In the genomic region with DNA sequence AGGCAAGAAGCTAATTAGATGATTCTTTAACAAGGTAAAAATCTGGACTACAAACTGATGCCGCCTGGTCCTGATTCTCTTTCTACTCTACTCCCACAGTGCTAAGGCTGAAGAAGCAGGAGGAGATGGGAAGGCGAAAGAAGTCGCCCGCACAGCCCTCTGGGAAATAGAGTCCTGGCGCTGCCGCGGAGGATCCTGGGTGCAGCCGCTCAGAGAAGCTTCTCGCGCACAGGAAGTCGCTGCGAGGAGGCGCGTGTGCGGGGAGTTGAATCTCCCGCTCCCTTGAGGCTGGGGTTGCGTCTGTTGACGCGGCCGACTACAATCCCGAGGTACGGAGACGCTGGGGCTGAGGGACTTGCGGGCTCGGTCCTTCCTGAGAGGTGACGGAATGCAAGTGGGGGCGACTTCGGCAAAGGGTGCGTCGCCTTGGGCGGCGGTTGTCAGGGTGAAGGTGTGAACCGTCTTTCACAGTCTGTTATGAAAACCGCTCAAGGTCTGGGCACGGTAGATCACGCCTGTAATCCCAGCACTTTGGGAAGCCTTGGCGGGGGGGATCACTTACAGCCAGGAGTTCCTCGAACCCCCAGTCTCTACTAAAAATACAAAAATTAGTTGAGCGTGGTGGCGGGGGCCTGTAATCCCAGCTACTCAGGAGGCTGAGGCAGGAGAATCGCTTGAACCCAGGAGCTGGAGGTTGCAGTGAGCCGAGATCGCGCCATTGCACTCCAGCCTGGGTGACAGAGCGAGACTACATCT, we compare ENCODE assay signal across 8 cellular contexts. TPM values are rescaled to one million over a fixed set of nuclear protein-coding genes. Genes with fewer than 3 reads are reported as not detected.
DNase-seq lines count a peak whose midpoint lies in the region; ATAC-seq and TF ChIP-seq lines count a peak whose summit lies in the region.

A gene (plus strand): TSS at position 212 of the 756 bp plus-strand sequence. CDS start 5,078 bp downstream, outside the sequence.

- H2BK5ac ChIP-seq in mesendoderm (ENCODE audit: low read length) = peak within 1 kb of the TSS; percentile 59

- H3K56ac ChIP-seq in mesendoderm (ENCODE audit: low read length) = peak within 1 kb of the TSS; percentile 98

- CTCF ChIA-PET in BJ (lab: Yijun Ruan, JAX) = no interaction called here
- CTCF ChIA-PET in activated CD4-positive, alpha-beta memory T cell treated with anti-CD3 and anti-CD28 coated beads, Interleukin-2, amount 10 ng/mL, durations not matched to agents 7 days and 5 days (lab: Charles Lee) = interaction anchor here (0.6 kb wide), 1 partner anchor 98 kb away, joined by 3 read pairs; no protein-coding TSS in a partner anchor

- H3K79me1 ChIP-seq in mesendoderm (ENCODE audit: low read length) = peaks cover 26% of the 10 kb centered on the region

- WGBS in mesendoderm (ENCODE audit: extremely low coverage, insufficient coverage, low lambda C conversion rate) = no CpG with 5 or more reads among the region's 45 CpGs

- H3K4me3 ChIP-seq in BJ (ENCODE audit: low read depth, low read length) = peak within 1 kb of the TSS; percentile 93
- H3K4me3 ChIP-seq in mesendoderm (ENCODE audit: low read length) = peak within 1 kb of the TSS; percentile 99

- H3K4me3 Mint-ChIP-seq in activated CD4-positive, alpha-beta memory T cell treated with anti-CD3 and anti-CD28 coated beads, Interleukin-2, amount 10 ng/mL, durations not matched to agents 7 days and 5 days = peak within 1 kb of the TSS; percentile 85

- TF ChIP-seq POLR2A in GM19099 (IDR thresholded peaks at IDR 0.05; ENCODE audit: extremely low read depth, insufficient read length, low read depth) = peak; percentile 74

- no peak for TF ChIP-seq CTCF in BJ (IDR thresholded peaks at IDR 0.05; ENCODE audit: insufficient read depth, low read depth, low read length)

- H2AK5ac ChIP-seq in mesendoderm (ENCODE audit: low read length) = no peak within 1 kb of the TSS

- H3K27me3 ChIP-seq in BJ (ENCODE audit: control insufficient read depth, insufficient read depth, low read length) (no peaks in the 10 kb centered on the region), mesendoderm (ENCODE audit: insufficient read depth, low read length, poor library complexity) (no peaks in the 10 kb centered on the region)

- no peak within 1 kb of the TSS for H2BK15ac ChIP-seq in mesendoderm (replicated peaks; ENCODE audit: low read depth)

- peaks cover 20% of the 10 kb centered on the region for H3K36me3 Mint-ChIP-seq in activated CD4-positive, alpha-beta memory T cell treated with anti-CD3 and anti-CD28 coated beads, Interleukin-2, amount 10 ng/mL, durations not matched to agents 7 days and 5 days (ENCODE audit: low read depth)

- H3K27me3 Mint-ChIP-seq in activated CD4-positive, alpha-beta memory T cell treated with anti-CD3 and anti-CD28 coated beads, Interleukin-2, amount 10 ng/mL, durations not matched to agents 7 days and 5 days = no peaks in the 10 kb centered on the region

- H3K36me3 ChIP-seq in BJ (ENCODE audit: control insufficient read depth, insufficient read depth, low read length) (peaks cover 6% of the 10 kb centered on the region), mesendoderm (ENCODE audit: control insufficient read depth, insufficient read depth, low read length) (peaks cover 4% of the 10 kb centered on the region)

- H3K18ac ChIP-seq in mesendoderm (ENCODE audit: low read length) = peak within 1 kb of the TSS; percentile 7

- peak; percentile 74 for ATAC-seq in HG03354 (IDR thresholded peaks at IDR 0.05; ENCODE audit: poor library complexity, severe bottlenecking, unreplicated experiment)

- peak within 1 kb of the TSS; percentile 95 for H3K4me2 ChIP-seq in mesendoderm (ENCODE audit: low read length)

- H3K4me1 Mint-ChIP-seq in activated CD4-positive, alpha-beta memory T cell treated with anti-CD3 and anti-CD28 coated beads, Interleukin-2, amount 10 ng/mL, durations not matched to agents 7 days and 5 days = peaks cover 45% of the 10 kb centered on the region

- H3K27ac Mint-ChIP-seq in activated CD4-positive, alpha-beta memory T cell treated with anti-CD3 and anti-CD28 coated beads, Interleukin-2, amount 10 ng/mL, durations not matched to agents 7 days and 5 days = peak within 1 kb of the TSS; percentile 86

- no peak within 1 kb of the TSS for H4K8ac ChIP-seq in mesendoderm (ENCODE audit: low read depth, low read length)

- H3K4me1 ChIP-seq in mesendoderm (ENCODE audit: control insufficient read depth, low read depth, low read length) = peaks cover 5% of the 10 kb centered on the region

- POLR2A ChIA-PET in BJ (lab: Charles Lee) = no interaction called here
- POLR2A ChIA-PET in activated CD4-positive, alpha-beta memory T cell treated with anti-CD3 and anti-CD28 coated beads, Interleukin-2, amount 10 ng/mL, durations not matched to agents 7 days and 5 days (lab: Charles Lee) = interaction anchor here (0.7 to 2.7 kb wide), 8 partner anchors 9 to 699 kb away, joined by 3 to 17 read pairs (median 3); a partner anchor contains a TSS

- DNase-seq in BJ (ENCODE audit: low read depth) (no peak), NCI-H748 treated with DMSO at 0.1 percent for 48 hours (lab: John Stamatoyannopoulos, UW) (peak; percentile 99), ecto neural progenitor cell (ENCODE audit: low spot score) (peak; percentile 94), mesendoderm (peak; percentile 98)
- peak; percentile 93 for DNase-seq in activated CD4-positive, alpha-beta memory T cell treated with anti-CD3 and anti-CD28 coated beads, Interleukin-2, amount 10 ng/mL, durations not matched to agents 7 days and 5 days
- peak; percentile 80 for DNase-seq in stimulated activated CD8-positive, alpha-beta memory T cell treated with anti-CD3 and anti-CD28 coated beads, Interleukin-12 subunit alpha, Interleukin-12 subunit beta, amount 100 ng/mL, for 4 hours (ENCODE audit: low read depth)

- H3K23ac ChIP-seq in mesendoderm (ENCODE audit: low read length) = peak within 1 kb of the TSS; percentile 56

- peak within 1 kb of the TSS; percentile 95 for H3K9ac ChIP-seq in mesendoderm (ENCODE audit: low read length)

- peaks cover 18% of the 10 kb centered on the region for H3K79me2 ChIP-seq in mesendoderm (ENCODE audit: control insufficient read depth, insufficient read depth, low read length)

- no peak within 1 kb of the TSS for H3K27ac ChIP-seq in mesendoderm (ENCODE audit: low read depth, low read length)

- H2BK120ac ChIP-seq in mesendoderm (ENCODE audit: low read depth, low read length) = no peak within 1 kb of the TSS

- H4K5ac ChIP-seq in mesendoderm (ENCODE audit: low read length) = no peak within 1 kb of the TSS

- peaks cover 4% of the 10 kb centered on the region for H3K9me3 Mint-ChIP-seq in activated CD4-positive, alpha-beta memory T cell treated with anti-CD3 and anti-CD28 coated beads, Interleukin-2, amount 10 ng/mL, durations not matched to agents 7 days and 5 days

- H3K4ac ChIP-seq in mesendoderm (ENCODE audit: low read depth, low read length) = peak within 1 kb of the TSS; percentile 38

RNA-seq across cellular contexts. Expression of the gene that starts here (rescaled TPM):
- 6.4 and 7.5 TPM in 2 replicates for polyA plus RNA-seq in BJ (2011; rRNA removed)
- 7.4 and 10.3 TPM in 2 replicates for polyA minus RNA-seq in BJ (2011; rRNA and poly(A)+ RNA removed)
- total RNA-seq in activated CD4-positive, alpha-beta memory T cell treated with anti-CD3 and anti-CD28 coated beads, Interleukin-2, amount 10 ng/mL, durations not matched to agents 7 days and 5 days = 1 to 10 TPM; 8.0 to 8.1 TPM
- polyA plus RNA-seq in mesendoderm (2013, experiment 1 of 2) = 5.3 TPM
- polyA plus RNA-seq in mesendoderm (2013, experiment 2 of 2) = 5.4 TPM
